ENCODE assay signal across 2 cellular contexts in the genomic region with DNA sequence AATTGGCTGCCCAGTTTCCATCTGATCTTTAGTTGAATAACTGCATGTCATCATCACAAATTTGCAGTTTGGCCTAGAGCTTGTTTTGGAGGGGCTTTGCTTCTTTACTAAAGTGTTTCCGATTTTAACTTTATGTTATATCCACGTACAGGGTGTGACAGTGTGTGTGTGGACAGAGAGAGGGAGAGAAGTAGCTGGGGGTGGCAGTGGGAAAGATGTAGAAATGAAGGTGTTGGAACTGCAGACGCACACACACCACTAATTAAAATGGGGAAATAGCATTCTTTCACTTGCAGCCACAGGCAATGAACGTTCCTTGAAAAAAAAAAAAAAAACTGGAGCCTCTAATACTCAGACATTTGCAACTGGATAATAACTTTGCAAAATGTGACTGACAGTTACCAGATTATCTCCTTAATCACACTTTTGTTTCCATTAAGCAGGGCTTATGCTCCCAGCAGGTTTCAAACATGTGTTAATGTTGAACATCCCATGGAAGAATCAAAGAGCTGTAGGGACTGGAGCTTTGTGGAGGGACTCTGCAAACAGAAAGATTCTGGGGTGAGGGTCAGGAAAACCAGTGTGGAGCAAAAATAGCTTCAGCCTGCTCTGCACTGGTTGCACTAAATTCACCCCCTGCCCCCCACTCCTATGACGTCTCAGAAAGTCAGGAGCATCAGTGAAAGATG.
TF ChIP-seq lines count a peak whose summit lies in the region.

No MANE protein-coding gene starts in this region.

TF ChIP-seq in WTC11, 78 proteins besides CTCF, POLR2A, EP300 and RAD21 (continues in another document):
- TF ChIP-seq, protein P1, sequence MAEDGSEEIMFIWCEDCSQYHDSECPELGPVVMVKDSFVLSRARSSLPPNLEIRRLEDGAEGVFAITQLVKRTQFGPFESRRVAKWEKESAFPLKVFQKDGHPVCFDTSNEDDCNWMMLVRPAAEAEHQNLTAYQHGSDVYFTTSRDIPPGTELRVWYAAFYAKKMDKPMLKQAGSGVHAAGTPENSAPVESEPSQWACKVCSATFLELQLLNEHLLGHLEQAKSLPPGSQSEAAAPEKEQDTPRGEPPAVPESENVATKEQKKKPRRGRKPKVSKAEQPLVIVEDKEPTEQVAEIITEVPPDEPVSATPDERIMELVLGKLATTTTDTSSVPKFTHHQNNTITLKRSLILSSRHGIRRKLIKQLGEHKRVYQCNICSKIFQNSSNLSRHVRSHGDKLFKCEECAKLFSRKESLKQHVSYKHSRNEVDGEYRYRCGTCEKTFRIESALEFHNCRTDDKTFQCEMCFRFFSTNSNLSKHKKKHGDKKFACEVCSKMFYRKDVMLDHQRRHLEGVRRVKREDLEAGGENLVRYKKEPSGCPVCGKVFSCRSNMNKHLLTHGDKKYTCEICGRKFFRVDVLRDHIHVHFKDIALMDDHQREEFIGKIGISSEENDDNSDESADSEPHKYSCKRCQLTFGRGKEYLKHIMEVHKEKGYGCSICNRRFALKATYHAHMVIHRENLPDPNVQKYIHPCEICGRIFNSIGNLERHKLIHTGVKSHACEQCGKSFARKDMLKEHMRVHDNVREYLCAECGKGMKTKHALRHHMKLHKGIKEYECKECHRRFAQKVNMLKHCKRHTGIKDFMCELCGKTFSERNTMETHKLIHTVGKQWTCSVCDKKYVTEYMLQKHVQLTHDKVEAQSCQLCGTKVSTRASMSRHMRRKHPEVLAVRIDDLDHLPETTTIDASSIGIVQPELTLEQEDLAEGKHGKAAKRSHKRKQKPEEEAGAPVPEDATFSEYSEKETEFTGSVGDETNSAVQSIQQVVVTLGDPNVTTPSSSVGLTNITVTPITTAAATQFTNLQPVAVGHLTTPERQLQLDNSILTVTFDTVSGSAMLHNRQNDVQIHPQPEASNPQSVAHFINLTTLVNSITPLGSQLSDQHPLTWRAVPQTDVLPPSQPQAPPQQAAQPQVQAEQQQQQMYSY (CRISPR knock-in tag; IDR thresholded peaks at IDR 0.05), result no peak
- TF ChIP-seq IRF2 (CRISPR knock-in tag; IDR thresholded peaks at IDR 0.05; ENCODE audit: borderline replicate concordance, low read depth) (no peak), ETV6 (CRISPR knock-in tag; IDR thresholded peaks at IDR 0.05) (no peak), MYBL2 (CRISPR knock-in tag; IDR thresholded peaks at IDR 0.05) (no peak), ZNF396 (CRISPR knock-in tag; IDR thresholded peaks at IDR 0.05; ENCODE audit: borderline replicate concordance) (no peak), TEAD1 (CRISPR knock-in tag; IDR thresholded peaks at IDR 0.05) (no peak), NR3C1 (CRISPR knock-in tag; conservative IDR thresholded peaks at IDR 0.05; ENCODE audit: low read depth) (no peak), CREB1 (CRISPR knock-in tag; IDR thresholded peaks at IDR 0.05) (no peak), ZNF138 (CRISPR knock-in tag; conservative IDR thresholded peaks at IDR 0.05) (no peak)
- TF ChIP-seq, protein P2, sequence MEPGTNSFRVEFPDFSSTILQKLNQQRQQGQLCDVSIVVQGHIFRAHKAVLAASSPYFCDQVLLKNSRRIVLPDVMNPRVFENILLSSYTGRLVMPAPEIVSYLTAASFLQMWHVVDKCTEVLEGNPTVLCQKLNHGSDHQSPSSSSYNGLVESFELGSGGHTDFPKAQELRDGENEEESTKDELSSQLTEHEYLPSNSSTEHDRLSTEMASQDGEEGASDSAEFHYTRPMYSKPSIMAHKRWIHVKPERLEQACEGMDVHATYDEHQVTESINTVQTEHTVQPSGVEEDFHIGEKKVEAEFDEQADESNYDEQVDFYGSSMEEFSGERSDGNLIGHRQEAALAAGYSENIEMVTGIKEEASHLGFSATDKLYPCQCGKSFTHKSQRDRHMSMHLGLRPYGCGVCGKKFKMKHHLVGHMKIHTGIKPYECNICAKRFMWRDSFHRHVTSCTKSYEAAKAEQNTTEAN (CRISPR knock-in tag; IDR thresholded peaks at IDR 0.05), result no peak
- TF ChIP-seq, protein P3, sequence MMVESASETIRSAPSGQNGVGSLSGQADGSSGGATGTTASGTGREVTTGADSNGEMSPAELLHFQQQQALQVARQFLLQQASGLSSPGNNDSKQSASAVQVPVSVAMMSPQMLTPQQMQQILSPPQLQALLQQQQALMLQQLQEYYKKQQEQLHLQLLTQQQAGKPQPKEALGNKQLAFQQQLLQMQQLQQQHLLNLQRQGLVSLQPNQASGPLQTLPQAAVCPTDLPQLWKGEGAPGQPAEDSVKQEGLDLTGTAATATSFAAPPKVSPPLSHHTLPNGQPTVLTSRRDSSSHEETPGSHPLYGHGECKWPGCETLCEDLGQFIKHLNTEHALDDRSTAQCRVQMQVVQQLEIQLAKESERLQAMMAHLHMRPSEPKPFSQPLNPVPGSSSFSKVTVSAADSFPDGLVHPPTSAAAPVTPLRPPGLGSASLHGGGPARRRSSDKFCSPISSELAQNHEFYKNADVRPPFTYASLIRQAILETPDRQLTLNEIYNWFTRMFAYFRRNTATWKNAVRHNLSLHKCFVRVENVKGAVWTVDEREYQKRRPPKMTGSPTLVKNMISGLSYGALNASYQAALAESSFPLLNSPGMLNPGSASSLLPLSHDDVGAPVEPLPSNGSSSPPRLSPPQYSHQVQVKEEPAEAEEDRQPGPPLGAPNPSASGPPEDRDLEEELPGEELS (CRISPR knock-in tag; IDR thresholded peaks at IDR 0.05), result no peak
- TF ChIP-seq, protein P4, sequence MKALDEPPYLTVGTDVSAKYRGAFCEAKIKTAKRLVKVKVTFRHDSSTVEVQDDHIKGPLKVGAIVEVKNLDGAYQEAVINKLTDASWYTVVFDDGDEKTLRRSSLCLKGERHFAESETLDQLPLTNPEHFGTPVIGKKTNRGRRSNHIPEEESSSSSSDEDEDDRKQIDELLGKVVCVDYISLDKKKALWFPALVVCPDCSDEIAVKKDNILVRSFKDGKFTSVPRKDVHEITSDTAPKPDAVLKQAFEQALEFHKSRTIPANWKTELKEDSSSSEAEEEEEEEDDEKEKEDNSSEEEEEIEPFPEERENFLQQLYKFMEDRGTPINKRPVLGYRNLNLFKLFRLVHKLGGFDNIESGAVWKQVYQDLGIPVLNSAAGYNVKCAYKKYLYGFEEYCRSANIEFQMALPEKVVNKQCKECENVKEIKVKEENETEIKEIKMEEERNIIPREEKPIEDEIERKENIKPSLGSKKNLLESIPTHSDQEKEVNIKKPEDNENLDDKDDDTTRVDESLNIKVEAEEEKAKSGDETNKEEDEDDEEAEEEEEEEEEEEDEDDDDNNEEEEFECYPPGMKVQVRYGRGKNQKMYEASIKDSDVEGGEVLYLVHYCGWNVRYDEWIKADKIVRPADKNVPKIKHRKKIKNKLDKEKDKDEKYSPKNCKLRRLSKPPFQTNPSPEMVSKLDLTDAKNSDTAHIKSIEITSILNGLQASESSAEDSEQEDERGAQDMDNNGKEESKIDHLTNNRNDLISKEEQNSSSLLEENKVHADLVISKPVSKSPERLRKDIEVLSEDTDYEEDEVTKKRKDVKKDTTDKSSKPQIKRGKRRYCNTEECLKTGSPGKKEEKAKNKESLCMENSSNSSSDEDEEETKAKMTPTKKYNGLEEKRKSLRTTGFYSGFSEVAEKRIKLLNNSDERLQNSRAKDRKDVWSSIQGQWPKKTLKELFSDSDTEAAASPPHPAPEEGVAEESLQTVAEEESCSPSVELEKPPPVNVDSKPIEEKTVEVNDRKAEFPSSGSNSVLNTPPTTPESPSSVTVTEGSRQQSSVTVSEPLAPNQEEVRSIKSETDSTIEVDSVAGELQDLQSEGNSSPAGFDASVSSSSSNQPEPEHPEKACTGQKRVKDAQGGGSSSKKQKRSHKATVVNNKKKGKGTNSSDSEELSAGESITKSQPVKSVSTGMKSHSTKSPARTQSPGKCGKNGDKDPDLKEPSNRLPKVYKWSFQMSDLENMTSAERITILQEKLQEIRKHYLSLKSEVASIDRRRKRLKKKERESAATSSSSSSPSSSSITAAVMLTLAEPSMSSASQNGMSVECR (CRISPR knock-in tag; IDR thresholded peaks at IDR 0.05; ENCODE audit: borderline replicate concordance), result no peak

TF ChIP-seq in HEK293T, 16 proteins besides CTCF, POLR2A, EP300 and RAD21 (continued from another document):
- TF ChIP-seq, protein P5, sequence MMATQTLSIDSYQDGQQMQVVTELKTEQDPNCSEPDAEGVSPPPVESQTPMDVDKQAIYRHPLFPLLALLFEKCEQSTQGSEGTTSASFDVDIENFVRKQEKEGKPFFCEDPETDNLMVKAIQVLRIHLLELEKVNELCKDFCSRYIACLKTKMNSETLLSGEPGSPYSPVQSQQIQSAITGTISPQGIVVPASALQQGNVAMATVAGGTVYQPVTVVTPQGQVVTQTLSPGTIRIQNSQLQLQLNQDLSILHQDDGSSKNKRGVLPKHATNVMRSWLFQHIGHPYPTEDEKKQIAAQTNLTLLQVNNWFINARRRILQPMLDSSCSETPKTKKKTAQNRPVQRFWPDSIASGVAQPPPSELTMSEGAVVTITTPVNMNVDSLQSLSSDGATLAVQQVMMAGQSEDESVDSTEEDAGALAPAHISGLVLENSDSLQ (IDR thresholded peaks at IDR 0.05), result no peak
- TF ChIP-seq ZNF384 (IDR thresholded peaks at IDR 0.05) (no peak), ARNT (IDR thresholded peaks at IDR 0.05) (no peak), FOXA1 (IDR thresholded peaks at IDR 0.05) (no peak), NFRKB (IDR thresholded peaks at IDR 0.05) (no peak), CTBP1 (IDR thresholded peaks at IDR 0.05; ENCODE audit: borderline replicate concordance) (no peak), ELF4 (IDR thresholded peaks at IDR 0.05) (no peak), L3MBTL2 (conservative IDR thresholded peaks at IDR 0.05) (no peak), SP1 (IDR thresholded peaks at IDR 0.05) (no peak), LEF1 (IDR thresholded peaks at IDR 0.05; ENCODE audit: borderline replicate concordance) (no peak), BHLHE40 (IDR thresholded peaks at IDR 0.05; ENCODE audit: borderline replicate concordance) (no peak), HDGF (IDR thresholded peaks at IDR 0.05; ENCODE audit: borderline replicate concordance) (no peak)
